In the genomic region with DNA sequence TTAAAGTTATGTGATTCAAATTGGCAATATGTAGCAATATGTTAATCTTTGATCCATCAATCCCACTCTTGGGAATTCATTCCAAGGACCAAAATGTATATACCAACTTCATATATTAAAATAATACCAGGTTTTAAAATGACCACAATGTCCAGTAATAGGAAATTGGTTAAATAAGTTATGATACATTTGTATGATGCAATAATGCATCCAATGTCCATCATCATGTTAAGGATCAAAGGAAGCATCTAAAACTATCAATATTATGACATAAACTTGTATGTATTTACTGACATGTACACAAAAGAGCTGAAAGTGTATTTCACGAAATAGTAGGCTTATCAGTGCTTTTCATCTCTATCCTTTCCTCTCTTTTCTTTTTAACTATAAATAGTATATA, we compare ENCODE assay signal across 8 cellular contexts.
"Had no signal": no experiment of that assay in that cellular context is flagged by ENCODE, and none has a peak within 500 bp of the region (broad histone marks: within the 10 kb centered on the region; RNA-seq: fewer than 3 reads in every experiment).

No MANE protein-coding gene starts in this region.

- ATAC-seq: GM12878 had no signal

- DNase-seq: GDM1, GF-D8 had no signal

- H3K4me3 ChIP-seq: GM12878 had no signal

- FAIRE-seq: G401.6, GM12878, GM12891, GM12892, GM18507, GM19239 had no signal
